17 cellular contexts compared by ENCODE assay signal in the genomic region with DNA sequence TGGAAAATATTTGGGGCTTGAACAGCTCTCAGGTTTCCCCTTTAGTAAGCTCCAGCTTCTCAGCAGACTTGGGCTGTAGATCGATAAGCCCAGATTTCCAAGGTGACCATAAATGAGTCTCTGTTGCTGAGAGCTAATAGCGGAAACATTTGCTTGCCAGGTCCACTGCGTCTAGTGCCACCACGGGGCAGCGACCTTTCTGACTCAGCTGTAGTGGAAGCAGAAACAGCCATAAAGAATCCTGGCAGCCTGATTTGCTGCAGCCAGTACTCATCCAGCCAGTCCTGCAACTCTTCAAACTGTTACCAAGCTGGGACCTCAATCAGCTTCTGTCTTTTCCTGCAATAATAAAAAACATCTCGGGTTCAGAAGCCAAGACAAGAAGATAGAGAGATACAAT. TPM values are rescaled to one million over a fixed set of nuclear protein-coding genes. Genes with fewer than 3 reads are reported as not detected.
DNase-seq lines count a peak whose midpoint lies in the region; ATAC-seq and TF ChIP-seq lines count a peak whose summit lies in the region.
"Had no signal": no experiment of that assay in that cellular context is flagged by ENCODE, and none has a peak within 500 bp of the region (broad histone marks: within the 10 kb centered on the region; RNA-seq: fewer than 3 reads in every experiment).

No MANE protein-coding gene starts in this region.

- H3K27ac Mint-ChIP-seq in CD14-positive monocyte, result no peak overlapping the region
- H3K27ac Mint-ChIP-seq: activated CD4-positive, alpha-beta T cell treated with anti-CD3 and anti-CD28 coated beads for 36 hours; CD4-positive, alpha-beta T cell; H9 had no signal

- H3K9me3 Mint-ChIP-seq in CD14-positive monocyte, result no peaks in the 10 kb centered on the region
- H3K9me3 Mint-ChIP-seq: CD4-positive, alpha-beta T cell; H9 had no signal

- ATAC-seq in Right ventricle myocardium inferior, result peak; percentile 79
- ATAC-seq in esophagus mucosa, result peak; percentile 76
- ATAC-seq in activated CD4-positive, CD25-positive, alpha-beta regulatory T cell treated with anti-CD3 and anti-CD28 coated beads, Interleukin-2, amount 50 U/mL, for 24 hours, result no peak
- no peak for ATAC-seq in GM21423 (IDR thresholded peaks at IDR 0.05; ENCODE audit: unreplicated experiment)
- ATAC-seq: activated CD4-positive, alpha-beta T cell treated with anti-CD3 and anti-CD28 coated beads for 36 hours had no signal

- H3K4me3 Mint-ChIP-seq in CD14-positive monocyte, result no peak overlapping the region
- H3K4me3 Mint-ChIP-seq: activated CD4-positive, alpha-beta T cell treated with anti-CD3 and anti-CD28 coated beads for 36 hours; CD4-positive, alpha-beta T cell; H9 had no signal

- H3K4me1 Mint-ChIP-seq in CD14-positive monocyte, result no peaks in the 10 kb centered on the region

- TF ChIP-seq CTCF in CD14-positive monocyte (IDR thresholded peaks at IDR 0.05), result no peak

- intact Hi-C loops in Right ventricle myocardium inferior (cut with DNase I), result loop anchor here (5.0 kb wide), 1 partner anchor 46 kb away; a partner anchor contains a TSS
- intact Hi-C loops in cardiac septum (cut with DNase I), result no loop called here
- intact Hi-C loops in CD14-positive monocyte (cut with micrococcal nuclease), result no loop called here

- H3K36me3 Mint-ChIP-seq in CD14-positive monocyte, result peaks cover 81 to 87% of the 10 kb centered on the region in 2 donors

- no peaks in the 10 kb centered on the region for H3K27me3 Mint-ChIP-seq in CD14-positive monocyte (ENCODE audit: low read depth in 3 of 3)
- H3K27me3 Mint-ChIP-seq: activated CD4-positive, alpha-beta T cell treated with anti-CD3 and anti-CD28 coated beads for 36 hours; CD4-positive, alpha-beta T cell had no signal

- DNase-seq in Right ventricle myocardium inferior (ENCODE audit: missing footprints), result peak; percentile 63
- no peak for DNase-seq in cardiac septum (ENCODE audit: low spot score)
- peak; percentile 42 for DNase-seq in mucosa of gallbladder (ENCODE audit: low spot score)
- DNase-seq in CD14-positive monocyte (ENCODE audit: low spot score), result no peak
- no peak for DNase-seq in NCI-H345 (lab: John Stamatoyannopoulos, UW)
- DNase-seq: activated CD4-positive, alpha-beta T cell treated with anti-CD3 and anti-CD28 coated beads for 36 hours; CD4-positive, alpha-beta T cell; cerebellar nuclear complex; effector CD4-positive, alpha-beta T cell; H9; NCI-H146; NCI-H2227 treated with DMSO at 0.1 percent for 48 hours; NK-92 treated with Interleukin-12 subunit alpha and Interleukin-12 subunit beta, amount 100 ng/mL, for 24 hours; stimulated activated CD4-positive, alpha-beta T cell treated with anti-CD3 and anti-CD28 coated beads, Interleukin-2, amount 100 ng/mL, for 48 hours had no signal

RNA-seq across cellular contexts. Expression of a gene that starts 48.1 kb away (rescaled TPM):
- total RNA-seq in Right ventricle myocardium inferior (153 TPM), cardiac septum (90.1 TPM), esophagus mucosa (45.4 TPM), mucosa of gallbladder (80.6 TPM)
- polyA plus RNA-seq in CD14-positive monocyte, result under 1 TPM in 1 of 2 donors, not detected in 1; 0.03 TPM

Comparison
In these comparisons a context has a peak if more than half of its experiments do, and no peak if none do; other contexts are left out.
1. DNase-seq: peak in Right ventricle myocardium inferior (single experiment) and mucosa of gallbladder (single experiment); none in cardiac septum (single experiment), CD14-positive monocyte (single experiment) and NCI-H345 (single experiment).
2. ATAC-seq: peak in Right ventricle myocardium inferior (single experiment) and esophagus mucosa (single experiment); none in activated CD4-positive, CD25-positive, alpha-beta regulatory T cell treated with anti-CD3 and anti-CD28 coated beads, Interleukin-2, amount 50 U/mL, for 24 hours (0 of 2) and GM21423 (single experiment).